ENCODE assay signal across 19 cellular contexts in the genomic region with DNA sequence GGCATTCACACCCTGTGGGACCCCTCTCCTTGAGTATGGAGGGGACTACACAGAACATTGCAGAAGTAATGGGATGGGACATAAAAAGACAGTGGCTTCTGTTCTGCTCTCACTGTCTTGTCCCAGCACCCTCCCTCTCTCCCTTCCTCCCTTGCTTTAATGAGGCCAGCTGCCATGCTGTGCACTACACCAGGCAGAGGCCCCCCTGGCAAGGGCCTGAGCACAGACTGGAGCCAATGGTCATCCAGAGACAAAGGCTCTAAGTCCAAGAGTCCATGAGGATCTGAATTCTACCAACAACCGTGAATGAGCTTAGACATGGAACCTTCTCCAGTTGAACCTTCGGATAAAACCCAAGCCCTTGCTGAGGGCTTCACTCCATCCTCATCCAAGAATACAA.
"Had no signal": no experiment of that assay in that cellular context is flagged by ENCODE, and none has a peak within 500 bp of the region (broad histone marks: within the 10 kb centered on the region; RNA-seq: fewer than 3 reads in every experiment).

No MANE protein-coding gene starts in this region.

- H3K36me3 ChIP-seq: esophagus muscularis mucosa, gastrocnemius medialis, left lung, lower lobe of right lung, neural progenitor cell, right atrium auricular region, tibial nerve had no signal

- ATAC-seq: left lung; lower lobe of right lung; natural killer cell treated with Interleukin-12 subunit alpha and Interleukin-12 subunit beta and Interleukin-15 and Interleukin-18, amount 100 ng/mL, for 72 hours; stimulated activated effector memory CD8-positive, alpha-beta T cell treated with anti-CD3 and anti-CD28 coated beads, Interleukin-12 subunit alpha, Interleukin-12 subunit beta, amount 100 ng/mL, for 72 hours had no signal

- H3K27ac ChIP-seq: epithelial cell of prostate, esophagus muscularis mucosa, gastrocnemius medialis, left lung, lower lobe of right lung, neural progenitor cell, parathyroid adenoma, right atrium auricular region, testis, tibial nerve had no signal

- FAIRE-seq: keratinocyte had no signal

- H3K4me2 ChIP-seq: neural progenitor cell, smooth muscle cell had no signal

- H3K9me3 ChIP-seq: gastrocnemius medialis, lower lobe of right lung, testis had no signal

- H3K79me2 ChIP-seq: parathyroid adenoma had no signal

- H3K9ac ChIP-seq: neural progenitor cell, parathyroid adenoma had no signal

- H3K4me3 ChIP-seq: esophagus muscularis mucosa, gastrocnemius medialis, left lung, lower lobe of right lung, neural progenitor cell, right atrium auricular region, smooth muscle cell, testis, tibial nerve had no signal

- H3K4me1 ChIP-seq: left lung, lower lobe of right lung, neural progenitor cell, parathyroid adenoma, testis, tibial nerve had no signal

- DNase-seq: effector memory CD4-positive, alpha-beta T cell; gastrocnemius medialis; immature natural killer cell; lower lobe of right lung; occipital lobe; stimulated activated CD4-positive, alpha-beta T cell treated with anti-CD3 and anti-CD28 coated beads, Interleukin-4, amount 100 ng/mL, for 1 hour; stimulated activated CD8-positive, alpha-beta memory T cell treated with anti-CD3 and anti-CD28 coated beads, Interleukin-4, amount 100 ng/mL, for 48 hours; testis had no signal

- H3K27me3 ChIP-seq: esophagus muscularis mucosa, neural progenitor cell, right atrium auricular region, testis, tibial nerve had no signal

- H2AFZ ChIP-seq: neural progenitor cell, parathyroid adenoma had no signal
